ENCODE assay signal across 1 cellular context in genomic region chr2:38260972-38261371, GRCh38.
TF ChIP-seq lines count a peak whose summit lies in the region.

No MANE protein-coding gene starts in this region.

TF ChIP-seq in HepG2, 621 proteins besides CTCF, POLR2A, EP300 and RAD21:
- TF ChIP-seq ZNF407 (CRISPR knock-in tag; IDR thresholded peaks at IDR 0.05; ENCODE audit: not compliant biosample characterization) = no peak
- TF ChIP-seq ZNF776 (CRISPR knock-in tag; IDR thresholded peaks at IDR 0.05) = no peak
- TF ChIP-seq ZKSCAN8 (CRISPR knock-in tag; IDR thresholded peaks at IDR 0.05; ENCODE audit: borderline replicate concordance) = no peak
- TF ChIP-seq ZNF850 (CRISPR knock-in tag; conservative IDR thresholded peaks at IDR 0.05) = no peak
- no peak for TF ChIP-seq ZIK1 (CRISPR knock-in tag; IDR thresholded peaks at IDR 0.05; ENCODE audit: borderline replicate concordance, low read depth)
- no peak for TF ChIP-seq ZNF136 (CRISPR knock-in tag; IDR thresholded peaks at IDR 0.05; ENCODE audit: low read depth)
- TF ChIP-seq KLF16 (CRISPR knock-in tag; IDR thresholded peaks at IDR 0.05) = no peak
- no peak for TF ChIP-seq ZNF629 (CRISPR knock-in tag; conservative IDR thresholded peaks at IDR 0.05)
- no peak for TF ChIP-seq ZNF691 (CRISPR knock-in tag; IDR thresholded peaks at IDR 0.05; ENCODE audit: borderline replicate concordance, low read depth)
- no peak for TF ChIP-seq HNF1A (IDR thresholded peaks at IDR 0.05; ENCODE audit: low read depth)
- no peak for TF ChIP-seq HNF1A (CRISPR knock-in tag; IDR thresholded peaks at IDR 0.05; ENCODE audit: borderline replicate concordance)
- TF ChIP-seq SIN3B (IDR thresholded peaks at IDR 0.05; ENCODE audit: low read length) = no peak
- no peak for TF ChIP-seq CBFB (CRISPR knock-in tag; IDR thresholded peaks at IDR 0.05)
- TF ChIP-seq ZFP82 (CRISPR knock-in tag; IDR thresholded peaks at IDR 0.05; ENCODE audit: borderline replicate concordance) = no peak
- no peak for TF ChIP-seq ZBTB38 (CRISPR knock-in tag; IDR thresholded peaks at IDR 0.05)
- no peak for TF ChIP-seq POLR2AphosphoS2 (IDR thresholded peaks at IDR 0.05; ENCODE audit: low read depth, low read length)
- no peak for TF ChIP-seq PAX8 (CRISPR knock-in tag; IDR thresholded peaks at IDR 0.05; ENCODE audit: borderline replicate concordance)
- no peak for TF ChIP-seq LRRFIP1 (CRISPR knock-in tag; conservative IDR thresholded peaks at IDR 0.05)
- TF ChIP-seq ZNF83 (CRISPR knock-in tag; IDR thresholded peaks at IDR 0.05; ENCODE audit: borderline replicate concordance) = no peak
- no peak for TF ChIP-seq ZBTB14 (CRISPR knock-in tag; IDR thresholded peaks at IDR 0.05)
- TF ChIP-seq ZNF543 (CRISPR knock-in tag; IDR thresholded peaks at IDR 0.05) = no peak
